15 cellular contexts compared by ENCODE assay signal in genomic region chr4:47315346-47315745, GRCh38.
DNase-seq lines count a peak whose midpoint lies in the region; ATAC-seq lines count a peak whose summit lies in the region.
"Had no signal": no experiment of that assay in that cellular context is flagged by ENCODE, and none has a peak within 500 bp of the region (broad histone marks: within the 10 kb centered on the region; RNA-seq: fewer than 3 reads in every experiment).

No MANE protein-coding gene starts in this region.

- DNase-seq in activated naive CD8-positive, alpha-beta T cell treated with anti-CD3 and anti-CD28 coated beads, Interleukin-2, amount 50 U/mL, for 24 hours: no peak
- no peak for DNase-seq in activated naive CD8-positive, alpha-beta T cell treated with anti-CD3 and anti-CD28 coated beads for 36 hours
- DNase-seq in amniotic epithelial cell (ENCODE audit: low read depth) (peak; percentile 73), DMS153 treated with DMSO at 0.1 percent for 48 hours (lab: John Stamatoyannopoulos, UW; ENCODE audit: unreplicated experiment) (no peak), GF-D8 (lab: John Stamatoyannopoulos, UW) (no peak)
- no peak for DNase-seq in stimulated activated naive CD8-positive, alpha-beta T cell treated with anti-CD3 and anti-CD28 coated beads, Interleukin-15, Interleukin-2, amounts not matched to agents 100 U/mL and 50 U/mL, for 24 hours
- no peak for DNase-seq in activated naive CD4-positive, alpha-beta T cell treated with anti-CD3 and anti-CD28 coated beads, Interleukin-2, amount 10 ng/mL, durations not matched to agents 7 days and 5 days
- DNase-seq: activated CD4-positive, alpha-beta T cell treated with anti-CD3 and anti-CD28 coated beads for 4 hours; hippocampal formation; NCI-H1048; Peyer's patch; stimulated activated CD4-positive, alpha-beta T cell treated with anti-CD3 and anti-CD28 coated beads, Interleukin-15, amount 100 ng/mL, for 24 hours; substantia nigra had no signal

- H3K9me3 Mint-ChIP-seq in activated naive CD8-positive, alpha-beta T cell treated with anti-CD3 and anti-CD28 coated beads, Interleukin-2, amount 50 U/mL, for 24 hours: no peaks in the 10 kb centered on the region
- H3K9me3 Mint-ChIP-seq in activated naive CD8-positive, alpha-beta T cell treated with anti-CD3 and anti-CD28 coated beads for 36 hours: no peaks in the 10 kb centered on the region
- no peaks in the 10 kb centered on the region for H3K9me3 Mint-ChIP-seq in activated naive CD4-positive, alpha-beta T cell treated with anti-CD3 and anti-CD28 coated beads, Interleukin-2, amount 10 ng/mL, durations not matched to agents 7 days and 5 days
- H3K9me3 Mint-ChIP-seq: brain had no signal

- H3K36me3 Mint-ChIP-seq in activated naive CD8-positive, alpha-beta T cell treated with anti-CD3 and anti-CD28 coated beads, Interleukin-2, amount 50 U/mL, for 24 hours (ENCODE audit: low read depth): no peaks in the 10 kb centered on the region
- no peaks in the 10 kb centered on the region for H3K36me3 Mint-ChIP-seq in activated naive CD8-positive, alpha-beta T cell treated with anti-CD3 and anti-CD28 coated beads for 36 hours
- no peaks in the 10 kb centered on the region for H3K36me3 Mint-ChIP-seq in activated naive CD4-positive, alpha-beta T cell treated with anti-CD3 and anti-CD28 coated beads, Interleukin-2, amount 10 ng/mL, durations not matched to agents 7 days and 5 days
- H3K36me3 Mint-ChIP-seq: brain had no signal

- ATAC-seq in activated naive CD8-positive, alpha-beta T cell treated with anti-CD3 and anti-CD28 coated beads, Interleukin-2, amount 50 U/mL, for 24 hours: peak; percentile 54
- peak; percentile 77 for ATAC-seq in HG03045 (IDR thresholded peaks at IDR 0.05; ENCODE audit: unreplicated experiment)
- ATAC-seq in stimulated activated naive CD8-positive, alpha-beta T cell treated with anti-CD3 and anti-CD28 coated beads, Interleukin-15, Interleukin-2, amounts not matched to agents 100 U/mL and 50 U/mL, for 24 hours: peak; percentile 43

- no peak overlapping the region for H3K27ac Mint-ChIP-seq in activated naive CD8-positive, alpha-beta T cell treated with anti-CD3 and anti-CD28 coated beads, Interleukin-2, amount 50 U/mL, for 24 hours
- H3K27ac Mint-ChIP-seq in activated naive CD8-positive, alpha-beta T cell treated with anti-CD3 and anti-CD28 coated beads for 36 hours: no peak overlapping the region
- no peak overlapping the region for H3K27ac Mint-ChIP-seq in activated naive CD4-positive, alpha-beta T cell treated with anti-CD3 and anti-CD28 coated beads, Interleukin-2, amount 10 ng/mL, durations not matched to agents 7 days and 5 days
- H3K27ac Mint-ChIP-seq: brain had no signal

- no peaks in the 10 kb centered on the region for H3K4me1 Mint-ChIP-seq in activated naive CD8-positive, alpha-beta T cell treated with anti-CD3 and anti-CD28 coated beads, Interleukin-2, amount 50 U/mL, for 24 hours
- H3K4me1 Mint-ChIP-seq in activated naive CD8-positive, alpha-beta T cell treated with anti-CD3 and anti-CD28 coated beads for 36 hours: no peaks in the 10 kb centered on the region
- H3K4me1 Mint-ChIP-seq in activated naive CD4-positive, alpha-beta T cell treated with anti-CD3 and anti-CD28 coated beads, Interleukin-2, amount 10 ng/mL, durations not matched to agents 7 days and 5 days: no peaks in the 10 kb centered on the region

- CTCF ChIA-PET in activated naive CD4-positive, alpha-beta T cell treated with anti-CD3 and anti-CD28 coated beads, Interleukin-2, amount 10 ng/mL, durations not matched to agents 7 days and 5 days (lab: Charles Lee): no interaction called here

- peaks cover 5% of the 10 kb centered on the region for H3K27me3 Mint-ChIP-seq in activated naive CD8-positive, alpha-beta T cell treated with anti-CD3 and anti-CD28 coated beads, Interleukin-2, amount 50 U/mL, for 24 hours
- H3K27me3 Mint-ChIP-seq in activated naive CD8-positive, alpha-beta T cell treated with anti-CD3 and anti-CD28 coated beads for 36 hours: peaks cover 6% of the 10 kb centered on the region
- no peaks in the 10 kb centered on the region for H3K27me3 Mint-ChIP-seq in activated naive CD4-positive, alpha-beta T cell treated with anti-CD3 and anti-CD28 coated beads, Interleukin-2, amount 10 ng/mL, durations not matched to agents 7 days and 5 days
- H3K27me3 Mint-ChIP-seq: brain had no signal

- no peak overlapping the region for H3K4me3 Mint-ChIP-seq in activated naive CD8-positive, alpha-beta T cell treated with anti-CD3 and anti-CD28 coated beads, Interleukin-2, amount 50 U/mL, for 24 hours
- H3K4me3 Mint-ChIP-seq in activated naive CD8-positive, alpha-beta T cell treated with anti-CD3 and anti-CD28 coated beads for 36 hours: no peak overlapping the region
- no peak overlapping the region for H3K4me3 Mint-ChIP-seq in activated naive CD4-positive, alpha-beta T cell treated with anti-CD3 and anti-CD28 coated beads, Interleukin-2, amount 10 ng/mL, durations not matched to agents 7 days and 5 days
- H3K4me3 Mint-ChIP-seq: brain had no signal
